Comparison of ENCODE assay signal across 8 cellular contexts in the genomic region with DNA sequence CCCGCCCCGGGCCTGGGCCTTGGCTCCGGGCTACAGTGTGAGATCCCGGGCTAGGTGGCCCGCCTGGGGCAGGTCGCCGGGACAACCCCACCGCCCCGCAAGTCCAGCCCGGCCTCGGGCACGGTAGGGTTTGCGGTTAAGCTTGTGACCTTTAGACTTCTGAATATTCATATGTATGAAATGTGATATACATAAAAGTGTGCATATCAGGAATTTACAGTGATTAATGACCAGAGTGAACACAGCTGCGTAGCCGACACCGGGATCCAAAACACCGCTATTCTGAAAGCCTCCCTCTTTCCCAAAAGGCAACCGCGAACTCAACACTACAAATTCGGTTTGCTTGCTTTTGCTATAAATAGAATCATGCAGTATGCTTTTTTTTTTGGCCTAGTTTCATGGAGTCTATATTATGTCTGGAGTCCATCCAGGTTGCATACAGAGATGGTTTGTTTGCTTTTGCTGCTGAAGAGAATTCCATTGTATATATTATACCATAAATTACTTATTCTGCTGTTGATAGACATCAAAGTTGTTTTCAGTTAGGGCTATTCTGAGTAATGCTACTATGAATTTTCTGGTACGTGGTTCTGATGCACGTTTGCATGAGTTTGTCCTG. TPM values are rescaled to one million over a fixed set of nuclear protein-coding genes. Genes with fewer than 3 reads are reported as not detected.
DNase-seq lines count a peak whose midpoint lies in the region; ATAC-seq and TF ChIP-seq lines count a peak whose summit lies in the region.

No MANE protein-coding gene starts in this region.

- peak overlapping the region; percentile 92 for H3K9ac ChIP-seq in endocrine pancreas (ENCODE audit: control insufficient read depth, insufficient read depth, low read length)

- peak; percentile 70 for DNase-seq in OCI-M1 (lab: John Stamatoyannopoulos, UW)
- DNase-seq in natural killer cell treated with Interleukin-12 subunit alpha and Interleukin-12 subunit beta and Interleukin-15 and Interleukin-18, amount 100 ng/mL, for 72 hours (ENCODE audit: low spot score) = no peak
- DNase-seq in AML-193 (lab: John Stamatoyannopoulos, UW) = no peak
- DNase-seq in EL = no peak

- no peaks in the 10 kb centered on the region for H3K27me3 ChIP-seq in endocrine pancreas (ENCODE audit: control insufficient read depth, insufficient read depth, low read length)

- H3K27me3 Mint-ChIP-seq in natural killer cell treated with Interleukin-12 subunit alpha and Interleukin-12 subunit beta and Interleukin-15 and Interleukin-18, amount 100 ng/mL, for 72 hours = no peaks in the 10 kb centered on the region

- peak overlapping the region; percentile 98 for H3K4me3 Mint-ChIP-seq in natural killer cell treated with Interleukin-12 subunit alpha and Interleukin-12 subunit beta and Interleukin-15 and Interleukin-18, amount 100 ng/mL, for 72 hours

- peaks cover 24 to 32% of the 10 kb centered on the region in 2 donors for H3K4me1 Mint-ChIP-seq in natural killer cell treated with Interleukin-12 subunit alpha and Interleukin-12 subunit beta and Interleukin-15 and Interleukin-18, amount 100 ng/mL, for 72 hours (ENCODE audit: low read depth in 2 of 2)

- H3K4me3 ChIP-seq in GM12875 (ENCODE audit: low read depth, low read length) = peak overlapping the region; percentile 89
- H3K4me3 ChIP-seq in endocrine pancreas (ENCODE audit: control insufficient read depth, insufficient read depth, low read length) = peak overlapping the region; percentile 91

- H3K36me3 ChIP-seq in endocrine pancreas (ENCODE audit: control insufficient read depth, insufficient read depth, low read length) = no peaks in the 10 kb centered on the region

- H3K4me1 ChIP-seq in endocrine pancreas (ENCODE audit: control insufficient read depth, insufficient read depth, low read length) = peaks cover 7% of the 10 kb centered on the region

- peak overlapping the region; percentile 97 to 98 for H3K27ac Mint-ChIP-seq in natural killer cell treated with Interleukin-12 subunit alpha and Interleukin-12 subunit beta and Interleukin-15 and Interleukin-18, amount 100 ng/mL, for 72 hours

- peaks cover 16% of the 10 kb centered on the region for H3K36me3 Mint-ChIP-seq in natural killer cell treated with Interleukin-12 subunit alpha and Interleukin-12 subunit beta and Interleukin-15 and Interleukin-18, amount 100 ng/mL, for 72 hours

- H3K9me3 Mint-ChIP-seq in natural killer cell treated with Interleukin-12 subunit alpha and Interleukin-12 subunit beta and Interleukin-15 and Interleukin-18, amount 100 ng/mL, for 72 hours = no peaks in the 10 kb centered on the region

- no peak for TF ChIP-seq CTCF in GM12875 (IDR thresholded peaks at IDR 0.05; ENCODE audit: borderline replicate concordance, insufficient read depth, low read depth, low read length)

- H3K9me3 ChIP-seq in endocrine pancreas (ENCODE audit: control insufficient read depth, low read length) = no peaks in the 10 kb centered on the region

- no peak for ATAC-seq in natural killer cell treated with Interleukin-12 subunit alpha and Interleukin-12 subunit beta and Interleukin-15 and Interleukin-18, amount 100 ng/mL, for 72 hours
- ATAC-seq in HG03196 (IDR thresholded peaks at IDR 0.05; ENCODE audit: unreplicated experiment) (no peak), GM21825 (IDR thresholded peaks at IDR 0.05; ENCODE audit: unreplicated experiment) (no peak)

RNA-seq across cellular contexts. Expression of a gene that starts 0.7 kb away (rescaled TPM):
- total RNA-seq in natural killer cell treated with Interleukin-12 subunit alpha and Interleukin-12 subunit beta and Interleukin-15 and Interleukin-18, amount 100 ng/mL, for 72 hours = 100 to 1,000 TPM; 114 to 161 TPM

RNA-seq across cellular contexts. Expression of a gene that starts 18.4 kb away (rescaled TPM):
- total RNA-seq in natural killer cell treated with Interleukin-12 subunit alpha and Interleukin-12 subunit beta and Interleukin-15 and Interleukin-18, amount 100 ng/mL, for 72 hours = 100 to 1,000 TPM in 1 of 2 donors, 10 to 100 TPM in 1; 68.3 to 113 TPM

RNA-seq across cellular contexts. Expression of a gene that starts 43.9 kb away (rescaled TPM):
- 10 to 100 TPM; 91.2 to 93.3 TPM for total RNA-seq in natural killer cell treated with Interleukin-12 subunit alpha and Interleukin-12 subunit beta and Interleukin-15 and Interleukin-18, amount 100 ng/mL, for 72 hours
